17 cellular contexts compared by ENCODE assay signal in genomic region chr1:227453962-227454361, GRCh38.
"Had no signal": no experiment of that assay in that cellular context is flagged by ENCODE, and none has a peak within 500 bp of the region (broad histone marks: within the 10 kb centered on the region; RNA-seq: fewer than 3 reads in every experiment).

No MANE protein-coding gene starts in this region.

- H3K27me3 ChIP-seq: thyroid gland had no signal

- H3K36me3 ChIP-seq: cardiac muscle cell, left lung, prostate gland, thyroid gland, upper lobe of right lung had no signal

- H3K4me3 ChIP-seq: cardiac muscle cell, left lung, lung, prostate gland, thyroid gland, upper lobe of right lung had no signal

- H3K27ac ChIP-seq: cardiac muscle cell, foreskin keratinocyte, left lung, prostate gland, thyroid gland, upper lobe of right lung had no signal

- FAIRE-seq: endometrium had no signal

- H3K9me3 ChIP-seq: left lung, prostate gland, thyroid gland, upper lobe of right lung had no signal

- DNase-seq: activated CD4-positive, alpha-beta memory T cell treated with anti-CD3 and anti-CD28 coated beads for 36 hours; activated CD4-positive, alpha-beta T cell treated with anti-CD3 and anti-CD28 coated beads for 48 hours; activated naive CD4-positive, alpha-beta T cell treated with Interleukin-2 at 50 U/mL for 16 hours; activated T-cell treated with anti-CD3 and anti-CD28 coated beads, Interleukin-2, amount 50 U/mL, for 48 hours; amygdala; foreskin keratinocyte; left lung; naive thymus-derived CD8-positive, alpha-beta T cell; stimulated activated CD4-positive, alpha-beta T cell treated with anti-CD3 and anti-CD28 coated beads, Interleukin-4, amount 100 ng/mL, for 4 hours; substantia nigra; T-helper 2 cell; thyroid gland; upper lobe of right lung had no signal
